Comparison of ENCODE assay signal across 13 cellular contexts in genomic region chr7:121337398-121337797, GRCh38. TPM values are rescaled to one million over a fixed set of nuclear protein-coding genes. Genes with fewer than 3 reads are reported as not detected.
DNase-seq lines count a peak whose midpoint lies in the region; FAIRE-seq and TF ChIP-seq lines count a peak whose summit lies in the region.
"Had no signal": no experiment of that assay in that cellular context is flagged by ENCODE, and none has a peak within 500 bp of the region (broad histone marks: within the 10 kb centered on the region; RNA-seq: fewer than 3 reads in every experiment).

No MANE protein-coding gene starts in this region.

- no peaks in the 10 kb centered on the region for H3K9me3 ChIP-seq in H1 (ENCODE audit: insufficient read depth in 2 of 2, low read depth in 1 of 2, low read length in 1 of 2)

- CTCF ChIA-PET in H1 (lab: Charles Lee; ENCODE audit: partially characterized antibody) = interaction anchor here (0.9 to 1.1 kb wide), 3 partner anchors 76 to 202 kb away, joined by 3 read pairs; no protein-coding TSS in a partner anchor

- H4K5ac ChIP-seq in H1 (ENCODE audit: insufficient read length, low read depth, low read length) = no peak overlapping the region

- H3K79me2 ChIP-seq in H1 (ENCODE audit: control insufficient read depth in 1 of 2, insufficient read depth in 2 of 2, low read length in 2 of 2) = no peaks in the 10 kb centered on the region

- H2BK120ac ChIP-seq in H1 (replicated peaks; ENCODE audit: low read depth, low read length) = no peak overlapping the region

- POLR2A ChIA-PET in H1 (lab: Charles Lee; ENCODE audit: partially characterized antibody) = interaction anchor here (2.2 kb wide), 1 partner anchor 9 kb away, joined by 7 read pairs; no protein-coding TSS in a partner anchor

- no peak overlapping the region for H3K27ac ChIP-seq in H1 (ENCODE audit: low read depth, low read length)

- no peaks in the 10 kb centered on the region for H3K79me1 ChIP-seq in H1 (ENCODE audit: low read depth, low read length)

- no peak overlapping the region for H3K9ac ChIP-seq in H1 (replicated peaks in 1 of 4; ENCODE audit: extremely low read depth in 1 of 4, low read depth in 3 of 4, low read length in 3 of 4)

- no peaks in the 10 kb centered on the region for H3K36me3 ChIP-seq in H1 (ENCODE audit: control insufficient read depth in 2 of 4, insufficient read depth in 4 of 4, low read length in 3 of 4)

- no peak overlapping the region for H2BK20ac ChIP-seq in H1 (ENCODE audit: low read length)

- H4K8ac ChIP-seq in H1 (ENCODE audit: extremely low read depth, insufficient read depth, low read length) = no peak overlapping the region

- no peaks in the 10 kb centered on the region for H3K23me2 ChIP-seq in H1 (ENCODE audit: low read depth, low read length)

- 75% methylated on average over 3 of the region's 3 CpGs; no CpG with 5 or more reads in 1 of the 2 experiments for WGBS in H1 (ENCODE audit: extremely low coverage in 1 of 2, insufficient coverage in 1 of 2, insufficient read length in 1 of 2, insufficient replicate concordance in 2 of 2, low coverage in 1 of 2, low lambda C conversion rate in 2 of 2, missing lambda C conversion rate in 1 of 2), 2 experiments

- no peaks in the 10 kb centered on the region for H3K4me1 ChIP-seq in H1 (replicated peaks in 1 of 4; ENCODE audit: control insufficient read depth in 3 of 4, insufficient read depth in 4 of 4, low read length in 3 of 4)

- TF ChIP-seq RAD21 in H1 (IDR thresholded peaks at IDR 0.05 in 1 of 2, conservative IDR thresholded peaks at IDR 0.05 in 1 of 2; ENCODE audit: low read depth in 2 of 2, low read length in 2 of 2) = peak; percentile 39 to 46

- H3K4me3 ChIP-seq in AG09309 (ENCODE audit: control insufficient read depth, low read depth, low read length) (no peak overlapping the region), H1 (ENCODE audit: extremely low read depth in 1 of 4, insufficient read depth in 2 of 4, low read depth in 3 of 4, low read length in 4 of 4) (no peak overlapping the region)

- H3K18ac ChIP-seq in H1 (ENCODE audit: extremely low read depth, low read length) = no peak overlapping the region

- H2BK5ac ChIP-seq in H1 (ENCODE audit: low read depth, low read length) = no peak overlapping the region

- no peak for TF ChIP-seq POLR2A in H1 (IDR thresholded peaks at IDR 0.05; ENCODE audit: control extremely low read depth in 1 of 2, low read depth in 2 of 2, low read length in 2 of 2)

- no peak overlapping the region for H2BK12ac ChIP-seq in H1 (ENCODE audit: low read depth, low read length)

- H2AK5ac ChIP-seq in H1 (ENCODE audit: low read depth, low read length) = no peak overlapping the region

- DNase-seq in AG09309 (ENCODE audit: low read depth) (no peak), GM13977 (ENCODE audit: low spot score) (peak; percentile 12), NCI-H446 (lab: John Stamatoyannopoulos, UW) (peak; percentile 21 to 62), H1 (ENCODE audit: low read depth in 1 of 2, low spot score in 2 of 2) (no peak), glomerular visceral epithelial cell (ENCODE audit: extremely low spot score) (no peak), mucosa of gallbladder (ENCODE audit: low spot score) (no peak), NCI-H2029 (lab: John Stamatoyannopoulos, UW) (no peak)
- no peak for DNase-seq in activated naive CD4-positive, alpha-beta T cell (lab: John Stamatoyannopoulos, UW)
- DNase-seq: activated T-cell treated with anti-CD3 and anti-CD28 coated beads, Interleukin-2, amount 50 U/mL, for 24 hours; NCI-H510A treated with DMSO at 0.1 percent for 48 hours; stimulated activated naive CD8-positive, alpha-beta T cell treated with anti-CD3 and anti-CD28 coated beads, Interleukin-15, amount 100 ng/mL, for 72 hours had no signal

- no peak overlapping the region for H3K4me2 ChIP-seq in H1 (ENCODE audit: insufficient read depth in 1 of 2, low read depth in 2 of 2, low read length in 2 of 2)

- TF ChIP-seq EP300 in H1 (IDR thresholded peaks at IDR 0.05; ENCODE audit: borderline replicate concordance in 1 of 2, low read depth in 2 of 2, low read length in 2 of 2) = no peak

- H3K23ac ChIP-seq in H1 (ENCODE audit: insufficient read length) = no peak overlapping the region

- H4K91ac ChIP-seq in H1 (replicated peaks; ENCODE audit: insufficient read length, low read length) = no peak overlapping the region

- no peaks in the 10 kb centered on the region for H3K27me3 ChIP-seq in H1 (replicated peaks in 1 of 4; ENCODE audit: control insufficient read depth in 3 of 4, extremely low read depth in 1 of 4, insufficient read depth in 3 of 4, low read length in 3 of 4)

- H2AFZ ChIP-seq in H1 (ENCODE audit: low read length) = no peak overlapping the region

- no peak overlapping the region for H3K4ac ChIP-seq in H1 (replicated peaks; ENCODE audit: insufficient read length, low read depth, low read length)

- no peak overlapping the region for H3K56ac ChIP-seq in H1 (replicated peaks; ENCODE audit: insufficient read length, low read depth, low read length)

- H4K20me1 ChIP-seq in H1 (replicated peaks in 1 of 2; ENCODE audit: control insufficient read depth in 1 of 2, insufficient read depth in 2 of 2, low read length in 2 of 2) = no peaks in the 10 kb centered on the region

- TF ChIP-seq CTCF in AG09309 (IDR thresholded peaks at IDR 0.05; ENCODE audit: control insufficient read depth, insufficient read depth, low read depth, low read length, missing control alignments) (peak; percentile 41), GM13977 (IDR thresholded peaks at IDR 0.05; ENCODE audit: extremely low read depth, insufficient read depth, missing control alignments) (peak; percentile 39), H1 (IDR thresholded peaks at IDR 0.05; ENCODE audit: control extremely low read depth in 1 of 3, insufficient read depth in 1 of 3, low read depth in 1 of 3, low read length in 3 of 3) (peak in 1 of 3 experiments; percentile 9; a peak in 1 of 4 replicates)

- H3K14ac ChIP-seq in H1 (ENCODE audit: insufficient read length) = no peak overlapping the region

- in situ Hi-C loops in GM13977 (cut with MboI; ENCODE audit: low pct_unique_long_range_greater_than_20kb, low sequenced_read_pairs, unreplicated experiment) = loop anchor here (25.0 kb wide), 1 partner anchor 200 kb away; no protein-coding TSS in a partner anchor

- no peak overlapping the region for H2BK15ac ChIP-seq in H1 (ENCODE audit: low read length)

- no peak for FAIRE-seq in H1 (lab: Jason Lieb, UNC)

TF ChIP-seq in H1, 55 proteins besides CTCF, POLR2A, EP300 and RAD21:
- no peak for TF ChIP-seq CREB1 (IDR thresholded peaks at IDR 0.05)
- TF ChIP-seq HDAC2 (IDR thresholded peaks at IDR 0.05; ENCODE audit: borderline replicate concordance in 1 of 2, low read depth in 2 of 2, low read length in 2 of 2) = no peak
- TF ChIP-seq RXRA (IDR thresholded peaks at IDR 0.05; ENCODE audit: insufficient read depth, low read depth, low read length) = no peak
- no peak for TF ChIP-seq KDM1A (IDR thresholded peaks at IDR 0.05; ENCODE audit: borderline replicate concordance, low read length)
- no peak for TF ChIP-seq ASH2L (IDR thresholded peaks at IDR 0.05; ENCODE audit: low read length)
- no peak for TF ChIP-seq BCL11A (IDR thresholded peaks at IDR 0.05; ENCODE audit: low read depth in 2 of 2, low read length in 2 of 2)
- no peak for TF ChIP-seq RNF2 (IDR thresholded peaks at IDR 0.05; ENCODE audit: borderline replicate concordance, low read depth, low read length, missing control alignments, poor library complexity, severe bottlenecking)
- TF ChIP-seq CHD2 (IDR thresholded peaks at IDR 0.05; ENCODE audit: low read length) = no peak

RNA-seq across cellular contexts. Expression of gene WNT16, which starts 8.6 kb away (rescaled TPM):
- 0.52 and 0.61 TPM in 2 replicates for total RNA-seq in H1 (2021; fragmentation: NEBNext Ultra II Directional; extraction: Animal tissue kit (Norgen Biotek cat#: 25700))
- polyA plus RNA-seq in H1 (2011; rRNA removed) = 0.11 and 0.33 TPM in 2 replicates
- polyA plus RNA-seq in H1 (2011; cell fraction: cytosol; rRNA removed) = 0.34 TPM
- 0.37 TPM for polyA plus RNA-seq in H1 (2011; cell fraction: nucleus; rRNA removed)
- polyA plus RNA-seq in H1 (2012, experiment 1 of 2) = 0.34 to 0.52 TPM (median 0.48 TPM) in 4 replicates
- 0.07 TPM for polyA plus RNA-seq in H1 (2012, experiment 2 of 2)
- 0.26 TPM for polyA plus RNA-seq in H1 (2013, experiment 1 of 2)
- 0.15 TPM for polyA plus RNA-seq in H1 (2013, experiment 2 of 2)
- 0.98 and 1.5 TPM in 2 replicates for polyA minus RNA-seq in H1 (2011; rRNA and poly(A)+ RNA removed)
- 1.0 TPM for polyA minus RNA-seq in H1 (2011; cell fraction: cytosol; rRNA and poly(A)+ RNA removed)
- 1.4 TPM for polyA minus RNA-seq in H1 (2011; cell fraction: nucleus; rRNA and poly(A)+ RNA removed)
- total RNA-seq in mucosa of gallbladder = 0.17 TPM
- total RNA-seq: glomerular endothelial cell, posterior vena cava had no signal

RNA-seq across cellular contexts. Expression of gene FAM3C, which starts 58.7 kb away (rescaled TPM):
- 71.5 and 77.7 TPM in 2 replicates for total RNA-seq in H1 (2021; fragmentation: NEBNext Ultra II Directional; extraction: Animal tissue kit (Norgen Biotek cat#: 25700))
- 13.8 and 27.0 TPM in 2 replicates for polyA plus RNA-seq in H1 (2011; rRNA removed)
- 45.7 TPM for polyA plus RNA-seq in H1 (2011; cell fraction: cytosol; rRNA removed)
- polyA plus RNA-seq in H1 (2011; cell fraction: nucleus; rRNA removed) = 7.3 TPM
- polyA plus RNA-seq in H1 (2012, experiment 1 of 2) = 44.1 to 86.5 TPM (median 44.7 TPM) in 4 replicates
- 9.6 TPM for polyA plus RNA-seq in H1 (2012, experiment 2 of 2)
- 51.4 TPM for polyA plus RNA-seq in H1 (2013, experiment 1 of 2)
- 69.0 TPM for polyA plus RNA-seq in H1 (2013, experiment 2 of 2)
- 17.2 and 17.9 TPM in 2 replicates for polyA minus RNA-seq in H1 (2011; rRNA and poly(A)+ RNA removed)
- polyA minus RNA-seq in H1 (2011; cell fraction: cytosol; rRNA and poly(A)+ RNA removed) = 13.4 TPM
- polyA minus RNA-seq in H1 (2011; cell fraction: nucleus; rRNA and poly(A)+ RNA removed) = 63.5 TPM
- 64.8 TPM for total RNA-seq in mucosa of gallbladder

Comparison
In these comparisons a context has a peak if more than half of its experiments do, and no peak if none do; other contexts are left out.
1. DNase-seq: peak in GM13977 (single experiment) and NCI-H446 (2 of 2); none in AG09309 (single experiment), H1 (0 of 2), glomerular visceral epithelial cell (single experiment), mucosa of gallbladder (single experiment), NCI-H2029 (single experiment) and activated naive CD4-positive, alpha-beta T cell (0 of 4).